Comparison of ENCODE assay signal across 8 cellular contexts in the genomic region with DNA sequence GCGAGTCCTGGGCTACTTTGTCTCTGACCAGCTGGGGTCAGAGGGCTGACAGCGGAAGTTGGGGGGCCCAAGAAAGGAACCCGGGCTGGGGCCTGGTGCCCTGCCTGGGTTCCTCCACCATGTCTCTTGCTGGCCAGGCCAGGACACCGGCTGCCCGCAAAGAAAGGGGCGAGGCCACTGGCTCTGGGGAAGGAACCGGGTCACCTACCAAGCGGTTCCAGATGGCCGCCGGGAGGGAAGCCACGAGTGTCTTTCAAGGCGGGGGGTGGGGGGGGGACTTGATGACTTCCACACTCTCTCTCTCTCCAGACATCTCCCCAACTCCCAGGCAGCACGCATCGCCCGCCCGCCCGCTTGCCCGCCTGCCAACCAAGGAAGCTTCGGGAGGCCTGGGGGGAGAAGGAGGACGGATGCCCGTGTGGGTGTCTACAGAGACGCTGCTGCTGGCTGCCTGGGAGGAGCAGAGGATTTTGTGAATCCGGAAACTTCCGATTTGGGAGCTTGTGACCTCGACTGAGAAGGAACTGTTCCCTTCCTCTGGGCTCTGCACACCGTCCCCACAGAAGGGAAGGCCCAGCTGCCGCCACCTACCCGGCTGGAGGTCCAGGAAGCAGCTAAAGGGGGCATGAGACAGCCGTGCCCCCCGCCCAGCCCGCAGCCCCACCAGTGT. TPM values are rescaled to one million over a fixed set of nuclear protein-coding genes. Genes with fewer than 3 reads are reported as not detected.
DNase-seq lines count a peak whose midpoint lies in the region; ATAC-seq, FAIRE-seq and TF ChIP-seq lines count a peak whose summit lies in the region.

No MANE protein-coding gene starts in this region.

- H3K9me3 ChIP-seq in SK-N-SH, result no peaks in the 10 kb centered on the region

- peaks cover 0 to 14% of the 10 kb centered on the region in 2 experiments; a peak in 1 of 4 replicates for H3K4me1 ChIP-seq in SK-N-SH (ENCODE audit: control insufficient read depth in 1 of 2, insufficient read depth in 2 of 2, low read depth in 1 of 2, low read length in 1 of 2)

- no peak for TF ChIP-seq RAD21 in SK-N-SH (IDR thresholded peaks at IDR 0.05; ENCODE audit: low read length)

- CTCF ChIA-PET in AG04449 (lab: Yijun Ruan, JAX), result interaction anchor here (0.9 to 4.2 kb wide), 10 partner anchors 9 to 90 kb away, joined by 3 to 33 read pairs (median 4); partner anchors contain the start of genes MRPL54 and TJP3
- CTCF ChIA-PET in SK-N-SH (lab: Yijun Ruan, JAX), result interaction anchor here (0.7 to 3.0 kb wide), 10 partner anchors 9 to 394 kb away, joined by 3 to 39 read pairs (median 4); partner anchors contain the start of gene TJP3

- H3K79me2 ChIP-seq in SK-N-SH (ENCODE audit: insufficient read depth), result peaks cover 51% of the 10 kb centered on the region

- H2AFZ ChIP-seq in SK-N-SH (ENCODE audit: low read depth), result no peak overlapping the region

- no peaks in the 10 kb centered on the region for H3K9me2 ChIP-seq in SK-N-SH

- WGBS in SK-N-SH (ENCODE audit: low lambda C conversion rate), result 5% methylated on average over 12 of the region's 31 CpGs

- peak overlapping the region; percentile 100 for H3K4me2 ChIP-seq in SK-N-SH

- intact Hi-C loops in dorsolateral prefrontal cortex (cut with DNase I), result loop anchor here in 1 of 2 donors (2.0 to 5.0 kb wide), 2 partner anchors 30 to 42 kb away; no protein-coding TSS in a partner anchor

- H3K27me3 ChIP-seq in SK-N-SH (ENCODE audit: insufficient read depth) (no peaks in the 10 kb centered on the region), dorsolateral prefrontal cortex (peaks cover 0 to 3% (median 0%) of the 10 kb centered on the region in 45 donors)

- peaks cover 6% of the 10 kb centered on the region for H3F3A ChIP-seq in SK-N-SH (replicated peaks; ENCODE audit: insufficient read depth)

- TF ChIP-seq CTCF in AG04449 (IDR thresholded peaks at IDR 0.05; ENCODE audit: insufficient read depth, low read length, missing control alignments) (no peak), SK-N-SH (IDR thresholded peaks at IDR 0.05) (no peak), dorsolateral prefrontal cortex (IDR thresholded peaks at IDR 0.05 in 54 of 56, conservative IDR thresholded peaks at IDR 0.05 in 2 of 56; ENCODE audit: low read depth in 1 of 56, partially characterized antibody in 56 of 56) (peak in 10 of 56 donors; percentile 7 to 23 (median 14))

- POLR2A ChIA-PET in AG04449 (lab: Yijun Ruan, JAX) (no interaction called here), SK-N-SH (lab: Yijun Ruan, JAX) (no interaction called here)

- TF ChIP-seq EP300 in SK-N-SH (IDR thresholded peaks at IDR 0.05; ENCODE audit: borderline replicate concordance in 1 of 2, low read depth in 1 of 2, low read length in 1 of 2), result no peak

- H3K9ac ChIP-seq in SK-N-SH, result peak overlapping the region; percentile 72

- DNase-seq in AG04449 (ENCODE audit: low read depth, low spot score) (no peak), GM19239 (ENCODE audit: insufficient read length, low spot score) (peak; percentile 75), SK-N-SH (peak; percentile 80), dorsolateral prefrontal cortex (peak in 8 of 10 donors; percentile 38 to 84 (median 68)), medulla oblongata (ENCODE audit: extremely low spot score) (peak; percentile 69), substantia nigra (lab: John Stamatoyannopoulos, UW) (peak in 37 of 49 donors; percentile 5 to 74 (median 34)), DMS114 treated with DMSO at 0.1 percent for 48 hours (lab: John Stamatoyannopoulos, UW; ENCODE audit: unreplicated experiment) (no peak)

- peaks cover 38% of the 10 kb centered on the region for H4K20me1 ChIP-seq in SK-N-SH (ENCODE audit: insufficient read depth)

- FAIRE-seq in GM19239 (lab: Jason Lieb, UNC), result peak; percentile 80

- H3K4me3 ChIP-seq in AG04449 (ENCODE audit: low read depth, low read length), result peak overlapping the region; percentile 74
- H3K4me3 ChIP-seq in SK-N-SH (ENCODE audit: low read depth in 2 of 2, low read length in 1 of 2), result peak overlapping the region; percentile 83 to 88
- H3K4me3 ChIP-seq in dorsolateral prefrontal cortex, result peak overlapping the region; percentile 64 to 97 (median 82)

- H3K27ac ChIP-seq in SK-N-SH (ENCODE audit: low read depth in 2 of 2, low read length in 1 of 2) (peak overlapping the region; percentile 24 to 64; a peak in 3 of 4 replicates), dorsolateral prefrontal cortex (peak overlapping the region in 57 of 59 donors; percentile 6 to 92 (median 84)), substantia nigra (ENCODE audit: low read depth, low read length, poor library complexity, severe bottlenecking) (peak overlapping the region; percentile 80)

- no peaks in the 10 kb centered on the region for H3K36me3 ChIP-seq in SK-N-SH (replicated peaks in 1 of 2; ENCODE audit: control insufficient read depth in 1 of 2, insufficient read depth in 2 of 2, low read length in 1 of 2)

- ATAC-seq in GM19328 (IDR thresholded peaks at IDR 0.05; ENCODE audit: unreplicated experiment), result no peak

TF ChIP-seq in SK-N-SH, 30 proteins besides CTCF, POLR2A, EP300 and RAD21:
- TF ChIP-seq YY1 (IDR thresholded peaks at IDR 0.05; ENCODE audit: low read depth) (no peak), MXI1 (IDR thresholded peaks at IDR 0.05; ENCODE audit: low read depth, low read length) (0 out of 2 replicates have a peak, but pooled peaks have one; percentile 13), SIN3A (IDR thresholded peaks at IDR 0.05; ENCODE audit: borderline replicate concordance, low read depth, low read length) (peak; percentile 46; the same call in 1 of the 2 replicates)
- TF ChIP-seq, protein P1, sequence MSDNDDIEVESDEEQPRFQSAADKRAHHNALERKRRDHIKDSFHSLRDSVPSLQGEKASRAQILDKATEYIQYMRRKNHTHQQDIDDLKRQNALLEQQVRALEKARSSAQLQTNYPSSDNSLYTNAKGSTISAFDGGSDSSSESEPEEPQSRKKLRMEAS (IDR thresholded peaks at IDR 0.05; ENCODE audit: low read depth), result peak; percentile 13; the same call in 1 of the 2 replicates

RNA-seq across cellular contexts. Expression of gene PIP5K1C, which starts 1.1 kb away (rescaled TPM):
- 6.9 and 12.3 TPM in 2 replicates for polyA plus RNA-seq in SK-N-SH (2012; rRNA removed)
- 4.4 and 6.9 TPM in 2 replicates for polyA plus RNA-seq in SK-N-SH (2012; cell fraction: cytosol; rRNA removed)
- polyA plus RNA-seq in SK-N-SH (2012; cell fraction: nucleus; rRNA removed), result 12.2 and 15.0 TPM in 2 replicates
- total RNA-seq in dorsolateral prefrontal cortex, result 100 to 1,000 TPM in 105 of 120 experiments, 10 to 100 TPM in 15; 52.4 to 207 (median 126) TPM

RNA-seq across cellular contexts. Expression of gene TJP3, which starts 9.0 kb away (rescaled TPM):
- 0.24 and 0.36 TPM in 2 replicates for polyA plus RNA-seq in SK-N-SH (2012; rRNA removed)
- polyA plus RNA-seq in SK-N-SH (2012; cell fraction: cytosol; rRNA removed), result 0.18 and 0.28 TPM in 2 replicates
- 0.49 and 1.0 TPM in 2 replicates for polyA plus RNA-seq in SK-N-SH (2012; cell fraction: nucleus; rRNA removed)
- 1 to 10 TPM in 12 of 120 experiments, under 1 TPM in 19, not detected in 89; 0.14 to 4.5 (median 0.81) TPM for total RNA-seq in dorsolateral prefrontal cortex

Comparison
In these comparisons a context has a peak if more than half of its experiments do, and no peak if none do; other contexts are left out.
1. DNase-seq: peak in GM19239 (single experiment), SK-N-SH (single experiment), dorsolateral prefrontal cortex (8 of 10), medulla oblongata (single experiment) and substantia nigra (37 of 49); none in AG04449 (single experiment) and DMS114 treated with DMSO at 0.1 percent for 48 hours (single experiment).
2. Peak in every context shown above with its lines, with median percentiles within 50 percentile points of each other: H3K4me3 ChIP-seq and H3K27ac ChIP-seq.